Comparison of ENCODE assay signal across 12 cellular contexts in genomic region chr2:230757476-230757875, GRCh38. TPM values are rescaled to one million over a fixed set of nuclear protein-coding genes. Genes with fewer than 3 reads are reported as not detected.
A peak's percentile ranks its signal among the peaks of the same experiment; 100 is the strongest.
DNase-seq lines count a peak whose midpoint lies in the region; ATAC-seq and TF ChIP-seq lines count a peak whose summit lies in the region.
"Had no signal": no experiment of that assay in that cellular context is flagged by ENCODE, and none has a peak within 500 bp of the region (broad histone marks: within the 10 kb centered on the region; RNA-seq: fewer than 3 reads in every experiment).

No MANE protein-coding gene starts in this region.

- intact Hi-C loops in activated naive CD4-positive, alpha-beta T cell treated with anti-CD3 and anti-CD28 coated beads for 36 hours (cut with micrococcal nuclease): no loop called here
- intact Hi-C loops in A673 (cut with micrococcal nuclease; ENCODE audit: unreplicated experiment): no loop called here

- DNase-seq in activated naive CD4-positive, alpha-beta T cell treated with anti-CD3 and anti-CD28 coated beads for 36 hours: no peak
- DNase-seq in dermis blood vessel endothelial cell (peak; percentile 89), memory B cell (ENCODE audit: low spot score in 2 of 2) (no peak), A673 (ENCODE audit: low spot score) (no peak)
- DNase-seq in stimulated activated CD4-positive, alpha-beta T cell treated with anti-CD3 and anti-CD28 coated beads, Interleukin-2, amount 100 ng/mL, for 48 hours: no peak
- DNase-seq: activated T-cell treated with anti-CD3 and anti-CD28 coated beads for 4 hours, NCI-H510A, right lobe of liver had no signal

- H3K9me3 ChIP-seq in A673 (ENCODE audit: low read depth, low read length, poor library complexity, severe bottlenecking): no peaks in the 10 kb centered on the region
- H3K9me3 ChIP-seq: right lobe of liver had no signal

- H3K36me3 Mint-ChIP-seq in activated naive CD4-positive, alpha-beta T cell treated with anti-CD3 and anti-CD28 coated beads, Interleukin-2, amount 50 U/mL, for 24 hours: peaks cover 24% of the 10 kb centered on the region
- peaks cover 35% of the 10 kb centered on the region for H3K36me3 Mint-ChIP-seq in activated naive CD4-positive, alpha-beta T cell treated with anti-CD3 and anti-CD28 coated beads for 36 hours (ENCODE audit: low read depth)
- H3K36me3 Mint-ChIP-seq in memory B cell: peaks cover 26% of the 10 kb centered on the region

- POLR2A ChIA-PET in A673 (lab: Charles Lee; ENCODE audit: low non-redundant PET): no interaction called here

- ATAC-seq in memory B cell (ENCODE audit: low read depth) (no peak), GM21390 (IDR thresholded peaks at IDR 0.05; ENCODE audit: unreplicated experiment) (no peak), HG02870 (IDR thresholded peaks at IDR 0.05; ENCODE audit: unreplicated experiment) (no peak)
- ATAC-seq: right lobe of liver had no signal

- H3K4me3 Mint-ChIP-seq in activated naive CD4-positive, alpha-beta T cell treated with anti-CD3 and anti-CD28 coated beads, Interleukin-2, amount 50 U/mL, for 24 hours: no peak overlapping the region
- no peak overlapping the region for H3K4me3 Mint-ChIP-seq in activated naive CD4-positive, alpha-beta T cell treated with anti-CD3 and anti-CD28 coated beads for 36 hours
- no peak overlapping the region for H3K4me3 Mint-ChIP-seq in memory B cell

- H3K27ac Mint-ChIP-seq in activated naive CD4-positive, alpha-beta T cell treated with anti-CD3 and anti-CD28 coated beads, Interleukin-2, amount 50 U/mL, for 24 hours: peak overlapping the region; percentile 81
- H3K27ac Mint-ChIP-seq in activated naive CD4-positive, alpha-beta T cell treated with anti-CD3 and anti-CD28 coated beads for 36 hours: no peak overlapping the region
- H3K27ac Mint-ChIP-seq in memory B cell: peak overlapping the region; percentile 24

- no peak for TF ChIP-seq CTCF in A673 (conservative IDR thresholded peaks at IDR 0.05; ENCODE audit: low read depth, low read length)

- CTCF ChIA-PET in activated naive CD4-positive, alpha-beta T cell treated with anti-CD3 and anti-CD28 coated beads for 36 hours (lab: Charles Lee): interaction anchor here (1.2 to 1.6 kb wide), 2 partner anchors 15 to 43 kb away, joined by 3 read pairs; no protein-coding TSS in a partner anchor
- CTCF ChIA-PET in A673 (lab: Charles Lee): no interaction called here

- no peak overlapping the region for H3K4me3 ChIP-seq in A673 (ENCODE audit: low read depth, low read length, poor library complexity, severe bottlenecking)
- H3K4me3 ChIP-seq: right lobe of liver had no signal

- H3K36me3 ChIP-seq in A673 (ENCODE audit: insufficient read depth, low read length, poor library complexity, severe bottlenecking): peaks cover 5% of the 10 kb centered on the region

- no peaks in the 10 kb centered on the region for H3K27me3 Mint-ChIP-seq in activated naive CD4-positive, alpha-beta T cell treated with anti-CD3 and anti-CD28 coated beads, Interleukin-2, amount 50 U/mL, for 24 hours
- no peaks in the 10 kb centered on the region for H3K27me3 Mint-ChIP-seq in activated naive CD4-positive, alpha-beta T cell treated with anti-CD3 and anti-CD28 coated beads for 36 hours (ENCODE audit: low read depth)
- no peaks in the 10 kb centered on the region for H3K27me3 Mint-ChIP-seq in memory B cell

- no TSS peak for BruUV-seq in A673 (replicated peaks; lab: Mats Ljungman, UMichigan)

- peaks cover 75% of the 10 kb centered on the region for H3K4me1 Mint-ChIP-seq in activated naive CD4-positive, alpha-beta T cell treated with anti-CD3 and anti-CD28 coated beads, Interleukin-2, amount 50 U/mL, for 24 hours
- H3K4me1 Mint-ChIP-seq in activated naive CD4-positive, alpha-beta T cell treated with anti-CD3 and anti-CD28 coated beads for 36 hours (ENCODE audit: low read depth): peaks cover 65% of the 10 kb centered on the region
- peaks cover 45% of the 10 kb centered on the region for H3K4me1 Mint-ChIP-seq in memory B cell

- H3K4me1 ChIP-seq in A673 (ENCODE audit: insufficient read depth, low read length, poor library complexity, severe bottlenecking): no peaks in the 10 kb centered on the region
- H3K4me1 ChIP-seq: right lobe of liver had no signal

- no peaks in the 10 kb centered on the region for H3K27me3 ChIP-seq in A673 (replicated peaks; ENCODE audit: insufficient read depth, low read depth, low read length, poor library complexity)
- H3K27me3 ChIP-seq: right lobe of liver had no signal

- H3K9me3 Mint-ChIP-seq in activated naive CD4-positive, alpha-beta T cell treated with anti-CD3 and anti-CD28 coated beads, Interleukin-2, amount 50 U/mL, for 24 hours: no peaks in the 10 kb centered on the region
- H3K9me3 Mint-ChIP-seq in activated naive CD4-positive, alpha-beta T cell treated with anti-CD3 and anti-CD28 coated beads for 36 hours: no peaks in the 10 kb centered on the region
- H3K9me3 Mint-ChIP-seq in memory B cell: peaks cover 1% of the 10 kb centered on the region

- no peak overlapping the region for H3K27ac ChIP-seq in A673 (ENCODE audit: low read depth, low read length, poor library complexity, severe bottlenecking)
- H3K27ac ChIP-seq: C4-2B, right lobe of liver had no signal

RNA-seq across cellular contexts. Expression of gene CAB39, which starts 44.8 kb away (rescaled TPM):
- total RNA-seq in activated naive CD4-positive, alpha-beta T cell treated with anti-CD3 and anti-CD28 coated beads for 36 hours: 10 to 100 TPM; 86.6 to 97.5 TPM
- total RNA-seq in dermis blood vessel endothelial cell (71.0 and 97.2 TPM in 2 replicates), A673 (2021) (50.9 and 58.2 TPM in 2 replicates)
